ENCODE assay signal across 1 cellular context in the genomic region with DNA sequence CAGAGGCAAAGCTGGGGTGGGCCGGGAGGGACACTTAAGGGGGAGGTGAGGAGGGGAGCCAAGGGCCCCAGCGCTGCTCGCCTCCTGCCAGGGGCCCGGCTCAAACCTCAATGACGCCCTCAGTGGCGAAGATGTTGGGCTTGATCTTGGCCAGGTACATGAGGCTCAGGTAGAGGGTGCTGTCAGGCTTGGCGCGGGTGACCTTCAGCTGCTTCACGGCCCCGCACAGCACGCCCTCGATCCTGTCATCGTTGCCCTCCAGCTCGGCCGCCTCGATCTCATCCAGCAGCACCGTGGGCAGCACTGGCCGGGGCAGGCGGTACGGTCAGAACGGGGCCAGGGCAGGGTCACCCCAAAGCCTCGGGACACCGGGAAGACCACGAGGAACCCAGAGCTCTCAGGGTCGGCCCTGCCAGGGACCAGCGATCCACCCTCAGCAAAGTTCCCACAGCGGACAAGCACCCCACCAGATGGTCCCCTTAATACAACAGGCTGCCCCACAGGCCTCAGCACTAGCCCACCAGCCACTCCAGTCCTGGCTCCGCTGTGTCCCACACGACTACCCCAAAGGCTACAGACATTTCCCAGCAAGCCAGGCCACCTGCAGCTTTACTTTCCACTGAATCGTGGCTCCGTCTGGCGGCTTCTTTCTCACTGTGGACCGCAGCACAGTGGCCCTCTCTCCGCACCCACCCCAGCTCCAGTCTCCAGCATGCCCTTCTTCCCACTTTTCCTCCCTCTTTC.
A peak's percentile ranks its signal among the peaks of the same experiment; 100 is the strongest.
TF ChIP-seq lines count a peak whose summit lies in the region.

No MANE protein-coding gene starts in this region.

TF ChIP-seq in K562, 482 proteins besides CTCF, POLR2A, EP300 and RAD21:
- TF ChIP-seq RBM22 (IDR thresholded peaks at IDR 0.05; ENCODE audit: low read depth, low read length, poor library complexity, severe bottlenecking): peak; percentile 40
- TF ChIP-seq SAFB2 (IDR thresholded peaks at IDR 0.05; ENCODE audit: borderline replicate concordance, low read depth, low read length, severe bottlenecking): no peak
- TF ChIP-seq RBFOX2 (IDR thresholded peaks at IDR 0.05; ENCODE audit: low read depth, low read length): peak; percentile 39; the same call in 1 of the 2 replicates
